Comparison of ENCODE assay signal across 20 cellular contexts in the genomic region with DNA sequence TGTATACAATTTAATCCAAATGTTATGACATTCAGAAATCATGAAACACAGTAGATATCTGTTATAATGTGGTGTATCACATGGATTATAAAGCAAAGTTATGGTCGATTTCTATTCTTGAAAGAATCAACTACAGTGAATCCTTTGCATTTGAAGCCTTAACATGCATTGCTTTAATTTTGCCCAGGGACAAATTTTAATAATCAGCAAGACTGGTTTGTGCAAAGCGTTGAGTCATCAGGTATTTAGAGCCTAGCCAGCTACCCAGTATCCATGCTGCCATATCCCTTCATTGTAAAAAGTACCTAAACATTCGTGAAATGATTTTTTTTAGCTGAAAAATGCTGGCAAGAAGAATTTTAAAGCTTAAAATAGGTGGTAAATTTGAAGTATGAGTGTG. TPM values are rescaled to one million over a fixed set of nuclear protein-coding genes. Genes with fewer than 3 reads are reported as not detected.
A peak's percentile ranks its signal among the peaks of the same experiment; 100 is the strongest.
DNase-seq lines count a peak whose midpoint lies in the region; ATAC-seq and TF ChIP-seq lines count a peak whose summit lies in the region.
"Had no signal": no experiment of that assay in that cellular context is flagged by ENCODE, and none has a peak within 500 bp of the region (broad histone marks: within the 10 kb centered on the region; RNA-seq: fewer than 3 reads in every experiment).

No MANE protein-coding gene starts in this region.

- DNase-seq in AG10803 (ENCODE audit: low read depth) (peak; percentile 13), NCI-H460 (ENCODE audit: extremely low read depth, low read depth) (peak; percentile 30), chondrocyte (ENCODE audit: low spot score) (no peak), left lung (no peak), KBM-7 (no peak), NCI-H510A treated with DMSO at 0.1 percent for 48 hours (lab: John Stamatoyannopoulos, UW) (no peak)
- DNase-seq in stimulated activated naive CD8-positive, alpha-beta T cell treated with anti-CD3 and anti-CD28 coated beads, Interleukin-15, amount 100 ng/mL, for 72 hours, result no peak
- DNase-seq: activated CD4-positive, alpha-beta T cell treated with anti-CD3 and anti-CD28 coated beads, Interleukin-2, amount 50 U/mL, for 48 hours; activated T-cell treated with anti-CD3 and anti-CD28 coated beads, Interleukin-2, amount 50 U/mL, for 1 hour; AML-193; Calu3; colonic mucosa; heart left ventricle; islet precursor cell; NCI-H446 had no signal

- H3K27me3 Mint-ChIP-seq in chondrocyte (ENCODE audit: low read depth), result no peaks in the 10 kb centered on the region
- H3K27me3 Mint-ChIP-seq in stimulated activated naive CD8-positive, alpha-beta T cell treated with anti-CD3 and anti-CD28 coated beads, Interleukin-15, amount 100 ng/mL, for 72 hours, result no peaks in the 10 kb centered on the region

- ATAC-seq in left lung (peak; percentile 27), HG03520 (IDR thresholded peaks at IDR 0.05; ENCODE audit: unreplicated experiment) (no peak)
- no peak for ATAC-seq in stimulated activated naive CD8-positive, alpha-beta T cell treated with anti-CD3 and anti-CD28 coated beads, Interleukin-15, amount 100 ng/mL, for 72 hours
- ATAC-seq: heart left ventricle had no signal

- no peaks in the 10 kb centered on the region for H3K9me3 ChIP-seq in left lung
- H3K9me3 ChIP-seq: colonic mucosa, HAP-1, SJSA1 had no signal

- in situ Hi-C loops in KBM-7 (cut with MboI; ENCODE audit: low pct_unique_long_range_greater_than_20kb, low sequenced_read_pairs), result loop anchor here (25.0 kb wide), 1 partner anchor 386 kb away; no protein-coding TSS in a partner anchor

- peaks cover 52% of the 10 kb centered on the region for H3K4me1 Mint-ChIP-seq in chondrocyte (ENCODE audit: low read depth)
- peaks cover 11% of the 10 kb centered on the region for H3K4me1 Mint-ChIP-seq in stimulated activated naive CD8-positive, alpha-beta T cell treated with anti-CD3 and anti-CD28 coated beads, Interleukin-15, amount 100 ng/mL, for 72 hours
- H3K4me1 Mint-ChIP-seq: neural crest cell had no signal

- H3K27ac Mint-ChIP-seq in chondrocyte (ENCODE audit: unreplicated experiment), result peak overlapping the region; percentile 41
- no peak overlapping the region for H3K27ac Mint-ChIP-seq in stimulated activated naive CD8-positive, alpha-beta T cell treated with anti-CD3 and anti-CD28 coated beads, Interleukin-15, amount 100 ng/mL, for 72 hours

- H3K9me3 Mint-ChIP-seq in chondrocyte (ENCODE audit: low read depth), result peaks cover 9% of the 10 kb centered on the region
- H3K9me3 Mint-ChIP-seq in stimulated activated naive CD8-positive, alpha-beta T cell treated with anti-CD3 and anti-CD28 coated beads, Interleukin-15, amount 100 ng/mL, for 72 hours, result no peaks in the 10 kb centered on the region

- intact Hi-C loops in left lung (cut with DNase I), result no loop called here

- H3K27me3 ChIP-seq in left lung, result no peaks in the 10 kb centered on the region
- H3K27me3 ChIP-seq: colonic mucosa, heart left ventricle, right atrium auricular region, SJSA1 had no signal

- H3K4me3 ChIP-seq in AG10803 (ENCODE audit: low read length) (no peak overlapping the region), left lung (no peak overlapping the region)
- H3K4me3 ChIP-seq: colonic mucosa, HAP-1, heart left ventricle, right atrium auricular region, SJSA1 had no signal

- H3K27ac ChIP-seq in left lung, result no peak overlapping the region
- H3K27ac ChIP-seq: colonic mucosa, heart left ventricle, right atrium auricular region, SJSA1 had no signal

- peaks cover 0 to 70% of the 10 kb centered on the region in 2 donors for H3K36me3 ChIP-seq in left lung
- H3K36me3 ChIP-seq: colonic mucosa had no signal

- H3K4me1 ChIP-seq in left lung, result peaks cover 0 to 2% of the 10 kb centered on the region in 2 donors
- H3K4me1 ChIP-seq: colonic mucosa had no signal

- peaks cover 46% of the 10 kb centered on the region for H3K36me3 Mint-ChIP-seq in chondrocyte (ENCODE audit: low read depth)

- TF ChIP-seq CTCF in AG10803 (conservative IDR thresholded peaks at IDR 0.05; ENCODE audit: low read length) (no peak), chondrocyte (IDR thresholded peaks at IDR 0.05) (no peak), left lung (IDR thresholded peaks at IDR 0.05) (no peak)

- H3K4me3 Mint-ChIP-seq in chondrocyte (ENCODE audit: unreplicated experiment), result no peak overlapping the region
- H3K4me3 Mint-ChIP-seq in stimulated activated naive CD8-positive, alpha-beta T cell treated with anti-CD3 and anti-CD28 coated beads, Interleukin-15, amount 100 ng/mL, for 72 hours, result no peak overlapping the region
- H3K4me3 Mint-ChIP-seq: neural crest cell had no signal

RNA-seq across cellular contexts. Expression of gene SPDYA, which starts 8.9 kb away (rescaled TPM):
- 0.23 and 0.30 TPM in 2 replicates for total RNA-seq in NCI-H460 (2014; rRNA removed; shearing (Covaris generic))
- polyA plus RNA-seq in NCI-H460 (2014; cell fraction: nucleus; rRNA removed), result 0.18 TPM in 1 of 2 replicates, not detected in the other
- 1.6 to 3.4 TPM (median 1.6 TPM) in 3 replicates for total RNA-seq in chondrocyte
- total RNA-seq in left lung, result under 1 TPM; 0.55 to 0.65 TPM

RNA-seq across cellular contexts. Expression of gene PPP1CB, which starts 50.1 kb away (rescaled TPM):
- total RNA-seq in NCI-H460 (2014; rRNA removed; shearing (Covaris generic)), result 136 and 165 TPM in 2 replicates
- 49.7 and 80.4 TPM in 2 replicates for polyA plus RNA-seq in NCI-H460 (2014; cell fraction: nucleus; rRNA removed)
- total RNA-seq in chondrocyte (440 to 474 TPM (median 447 TPM) in 3 replicates), left lung (100 to 1,000 TPM; 241 to 260 TPM)

Comparison
In these comparisons a context has a peak if more than half of its experiments do, and no peak if none do; other contexts are left out.
1. DNase-seq: peak in AG10803 (single experiment) and NCI-H460 (single experiment); none in chondrocyte (single experiment), left lung (0 of 2), KBM-7 (single experiment), NCI-H510A treated with DMSO at 0.1 percent for 48 hours (single experiment) and stimulated activated naive CD8-positive, alpha-beta T cell treated with anti-CD3 and anti-CD28 coated beads, Interleukin-15, amount 100 ng/mL, for 72 hours (0 of 2).